ENCODE assay signal across 10 cellular contexts in genomic region chr20:48818481-48818987, GRCh38. TPM values are rescaled to one million over a fixed set of nuclear protein-coding genes. Genes with fewer than 3 reads are reported as not detected.
DNase-seq lines count a peak whose midpoint lies in the region; ATAC-seq and TF ChIP-seq lines count a peak whose summit lies in the region.
"Had no signal": no experiment of that assay in that cellular context is flagged by ENCODE, and none has a peak within 500 bp of the region (broad histone marks: within the 10 kb centered on the region; RNA-seq: fewer than 3 reads in every experiment).

No MANE protein-coding gene starts in this region.

- H3K4me3 ChIP-seq in skin epidermis = no peak overlapping the region

- peak overlapping the region in 12 of 21 experiments; percentile 15 to 94 (median 72) for H3K27ac ChIP-seq in skin epidermis

- DNase-seq in NOMO-1 (lab: John Stamatoyannopoulos, UW; ENCODE audit: unreplicated experiment in 2 of 2) (peak; percentile 20 to 24), NOMO-1 treated with DMSO at 0.1 percent for 48 hours (lab: John Stamatoyannopoulos, UW; ENCODE audit: unreplicated experiment) (no peak), activated T-helper 1 cell treated with Interleukin-2 at 50 U/mL for 16 hours (ENCODE audit: low read depth) (peak; percentile 29), omental fat pad (ENCODE audit: low spot score) (no peak), GF-D8 (lab: John Stamatoyannopoulos, UW) (no peak), foreskin melanocyte (no peak)
- DNase-seq: 8988T; stimulated activated CD4-positive, alpha-beta T cell treated with anti-CD3 and anti-CD28 coated beads, Interleukin-4, amount 100 ng/mL, for 4 hours had no signal

- ATAC-seq in HG02870 (IDR thresholded peaks at IDR 0.05; ENCODE audit: unreplicated experiment) = peak; percentile 43
- ATAC-seq in omental fat pad (ENCODE audit: low FRiP score) = no peak

- no peak for TF ChIP-seq CTCF in omental fat pad (IDR thresholded peaks at IDR 0.05)

RNA-seq across cellular contexts. Expression of gene PREX1, which starts 9.3 kb away (rescaled TPM):
- total RNA-seq in omental fat pad = 100 to 1,000 TPM in 1 of 4 donors, 10 to 100 TPM in 3; 29.5 to 121 (median 40.9) TPM

Comparison
In these comparisons a context has a peak if more than half of its experiments do, and no peak if none do; other contexts are left out.
1. DNase-seq: peak in NOMO-1 (2 of 2) and activated T-helper 1 cell treated with Interleukin-2 at 50 U/mL for 16 hours (single experiment); none in NOMO-1 treated with DMSO at 0.1 percent for 48 hours (single experiment), omental fat pad (single experiment), GF-D8 (single experiment) and foreskin melanocyte (single experiment).